ENCODE assay signal across 1 cellular context in the genomic region with DNA sequence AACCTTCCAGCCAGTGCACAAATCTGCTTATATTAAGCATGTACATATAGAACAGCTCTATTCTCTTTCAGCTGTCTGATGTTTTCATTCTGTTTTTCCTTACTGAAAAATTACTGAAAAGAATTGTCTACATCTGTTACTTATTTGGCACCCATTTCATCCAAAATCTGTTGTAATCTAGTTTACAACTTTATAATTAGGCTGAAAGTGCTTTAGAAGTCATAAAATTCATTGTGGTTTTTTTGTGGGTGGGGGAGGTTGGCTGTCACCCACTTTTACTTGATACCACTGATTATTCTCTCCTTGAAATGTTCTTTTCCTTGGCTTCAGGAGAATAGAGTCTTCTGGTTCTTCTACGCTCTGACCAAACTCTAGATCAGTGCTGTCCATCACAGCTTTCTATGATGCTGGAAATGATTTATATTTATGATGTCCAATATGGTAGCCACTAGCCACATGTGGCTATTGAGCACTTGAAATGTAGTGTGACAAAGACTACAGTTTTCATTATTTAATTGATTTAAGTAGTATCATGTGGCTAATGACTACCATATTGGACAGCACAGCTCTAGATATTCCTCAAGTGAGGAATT.
TF ChIP-seq lines count a peak whose summit lies in the region.

No MANE protein-coding gene starts in this region.

TF ChIP-seq in K562, 482 proteins besides CTCF, POLR2A, EP300 and RAD21 (continued from another document):
- TF ChIP-seq NR2C2 (CRISPR knock-in tag; IDR thresholded peaks at IDR 0.05) (no peak), NR2C2 (tag; IDR thresholded peaks at IDR 0.05) (no peak), IRF2 (CRISPR knock-in tag; IDR thresholded peaks at IDR 0.05) (no peak), CBX2 (IDR thresholded peaks at IDR 0.05; ENCODE audit: insufficient read depth, low read length, poor library complexity, severe bottlenecking) (no peak), ZNF561 (CRISPR knock-in tag; conservative IDR thresholded peaks at IDR 0.05) (no peak), RBM14 (IDR thresholded peaks at IDR 0.05; ENCODE audit: borderline replicate concordance, insufficient read depth, low read depth, low read length) (no peak), MED1 (CRISPR knock-in tag; IDR thresholded peaks at IDR 0.05; ENCODE audit: borderline replicate concordance) (no peak), MEIS2 (IDR thresholded peaks at IDR 0.05; ENCODE audit: partially characterized antibody) (peak; percentile 72), PCBP2 (IDR thresholded peaks at IDR 0.05; ENCODE audit: low read depth, low read length, poor library complexity, severe bottlenecking) (no peak), SUPT5H (IDR thresholded peaks at IDR 0.05) (no peak), PKNOX1 (IDR thresholded peaks at IDR 0.05) (peak; percentile 71), HIVEP1 (CRISPR knock-in tag; IDR thresholded peaks at IDR 0.05) (no peak), BCLAF1 (IDR thresholded peaks at IDR 0.05; ENCODE audit: borderline replicate concordance in 1 of 2, control insufficient read depth in 1 of 2, low read depth in 2 of 2, low read length in 1 of 2) (no peak), ZNF77 (CRISPR knock-in tag; IDR thresholded peaks at IDR 0.05) (no peak), TAF9B (IDR thresholded peaks at IDR 0.05; ENCODE audit: partially characterized antibody) (no peak), FOXJ2 (tag; IDR thresholded peaks at IDR 0.05) (no peak), RB1 (IDR thresholded peaks at IDR 0.05; ENCODE audit: low read depth) (no peak), RCOR1 (IDR thresholded peaks at IDR 0.05; ENCODE audit: borderline replicate concordance in 1 of 2, low read depth in 2 of 2, low read length in 2 of 2) (no peak), MYC (IDR thresholded peaks at IDR 0.05; ENCODE audit: low read depth, low read length) (no peak), MYC (CRISPR knock-in tag; IDR thresholded peaks at IDR 0.05; ENCODE audit: borderline replicate concordance, low read depth) (no peak)
- TF ChIP-seq, protein P1, sequence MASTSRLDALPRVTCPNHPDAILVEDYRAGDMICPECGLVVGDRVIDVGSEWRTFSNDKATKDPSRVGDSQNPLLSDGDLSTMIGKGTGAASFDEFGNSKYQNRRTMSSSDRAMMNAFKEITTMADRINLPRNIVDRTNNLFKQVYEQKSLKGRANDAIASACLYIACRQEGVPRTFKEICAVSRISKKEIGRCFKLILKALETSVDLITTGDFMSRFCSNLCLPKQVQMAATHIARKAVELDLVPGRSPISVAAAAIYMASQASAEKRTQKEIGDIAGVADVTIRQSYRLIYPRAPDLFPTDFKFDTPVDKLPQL (IDR thresholded peaks at IDR 0.05; ENCODE audit: extremely low read depth, insufficient read length) = no peak
- TF ChIP-seq, protein P2, sequence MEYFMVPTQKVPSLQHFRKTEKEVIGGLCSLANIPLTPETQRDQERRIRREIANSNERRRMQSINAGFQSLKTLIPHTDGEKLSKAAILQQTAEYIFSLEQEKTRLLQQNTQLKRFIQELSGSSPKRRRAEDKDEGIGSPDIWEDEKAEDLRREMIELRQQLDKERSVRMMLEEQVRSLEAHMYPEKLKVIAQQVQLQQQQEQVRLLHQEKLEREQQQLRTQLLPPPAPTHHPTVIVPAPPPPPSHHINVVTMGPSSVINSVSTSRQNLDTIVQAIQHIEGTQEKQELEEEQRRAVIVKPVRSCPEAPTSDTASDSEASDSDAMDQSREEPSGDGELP (CRISPR knock-in tag; IDR thresholded peaks at IDR 0.05; ENCODE audit: borderline replicate concordance) = no peak
- TF ChIP-seq, protein P3, sequence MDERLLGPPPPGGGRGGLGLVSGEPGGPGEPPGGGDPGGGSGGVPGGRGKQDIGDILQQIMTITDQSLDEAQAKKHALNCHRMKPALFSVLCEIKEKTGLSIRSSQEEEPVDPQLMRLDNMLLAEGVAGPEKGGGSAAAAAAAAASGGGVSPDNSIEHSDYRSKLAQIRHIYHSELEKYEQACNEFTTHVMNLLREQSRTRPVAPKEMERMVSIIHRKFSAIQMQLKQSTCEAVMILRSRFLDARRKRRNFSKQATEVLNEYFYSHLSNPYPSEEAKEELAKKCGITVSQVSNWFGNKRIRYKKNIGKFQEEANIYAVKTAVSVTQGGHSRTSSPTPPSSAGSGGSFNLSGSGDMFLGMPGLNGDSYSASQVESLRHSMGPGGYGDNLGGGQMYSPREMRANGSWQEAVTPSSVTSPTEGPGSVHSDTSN (CRISPR knock-in tag; IDR thresholded peaks at IDR 0.05; ENCODE audit: low read depth) = no peak
- TF ChIP-seq, protein P3 (tag; conservative IDR thresholded peaks at IDR 0.05; ENCODE audit: low read depth) = 0 out of 2 replicates have a peak, but pooled peaks have one; percentile 47
- TF ChIP-seq, protein P4, sequence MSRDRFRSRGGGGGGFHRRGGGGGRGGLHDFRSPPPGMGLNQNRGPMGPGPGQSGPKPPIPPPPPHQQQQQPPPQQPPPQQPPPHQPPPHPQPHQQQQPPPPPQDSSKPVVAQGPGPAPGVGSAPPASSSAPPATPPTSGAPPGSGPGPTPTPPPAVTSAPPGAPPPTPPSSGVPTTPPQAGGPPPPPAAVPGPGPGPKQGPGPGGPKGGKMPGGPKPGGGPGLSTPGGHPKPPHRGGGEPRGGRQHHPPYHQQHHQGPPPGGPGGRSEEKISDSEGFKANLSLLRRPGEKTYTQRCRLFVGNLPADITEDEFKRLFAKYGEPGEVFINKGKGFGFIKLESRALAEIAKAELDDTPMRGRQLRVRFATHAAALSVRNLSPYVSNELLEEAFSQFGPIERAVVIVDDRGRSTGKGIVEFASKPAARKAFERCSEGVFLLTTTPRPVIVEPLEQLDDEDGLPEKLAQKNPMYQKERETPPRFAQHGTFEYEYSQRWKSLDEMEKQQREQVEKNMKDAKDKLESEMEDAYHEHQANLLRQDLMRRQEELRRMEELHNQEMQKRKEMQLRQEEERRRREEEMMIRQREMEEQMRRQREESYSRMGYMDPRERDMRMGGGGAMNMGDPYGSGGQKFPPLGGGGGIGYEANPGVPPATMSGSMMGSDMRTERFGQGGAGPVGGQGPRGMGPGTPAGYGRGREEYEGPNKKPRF (IDR thresholded peaks at IDR 0.05; ENCODE audit: low read depth, low read length) = no peak
